Comparison of ENCODE assay signal across 2 cellular contexts in the genomic region with DNA sequence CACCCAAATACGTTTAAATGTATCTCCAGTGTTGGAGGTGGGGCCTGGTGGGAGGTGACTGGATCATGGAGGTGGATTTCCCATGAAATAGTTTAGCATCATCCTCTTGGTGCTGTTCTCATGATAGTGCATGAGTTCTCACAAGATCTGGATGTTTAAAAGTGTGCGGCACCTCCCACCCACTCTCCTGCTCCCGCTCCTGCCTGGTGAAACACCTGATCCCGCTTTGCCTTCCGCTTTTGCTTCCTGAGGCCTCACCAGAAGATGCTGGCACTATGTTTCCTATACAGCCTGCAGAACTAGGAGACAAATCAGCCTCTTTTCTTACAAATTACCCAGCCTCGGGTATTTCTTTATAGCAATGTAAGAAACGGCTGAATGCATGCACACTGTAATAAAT.
TF ChIP-seq lines count a peak whose summit lies in the region.

No MANE protein-coding gene starts in this region.

TF ChIP-seq in HCT116, 20 proteins besides CTCF, POLR2A, EP300 and RAD21:
- TF ChIP-seq EGR1 (IDR thresholded peaks at IDR 0.05; ENCODE audit: low read depth) = no peak
- TF ChIP-seq POLR2AphosphoS5 (IDR thresholded peaks at IDR 0.05; ENCODE audit: low read depth, low read length) = no peak
- TF ChIP-seq, protein P1, sequence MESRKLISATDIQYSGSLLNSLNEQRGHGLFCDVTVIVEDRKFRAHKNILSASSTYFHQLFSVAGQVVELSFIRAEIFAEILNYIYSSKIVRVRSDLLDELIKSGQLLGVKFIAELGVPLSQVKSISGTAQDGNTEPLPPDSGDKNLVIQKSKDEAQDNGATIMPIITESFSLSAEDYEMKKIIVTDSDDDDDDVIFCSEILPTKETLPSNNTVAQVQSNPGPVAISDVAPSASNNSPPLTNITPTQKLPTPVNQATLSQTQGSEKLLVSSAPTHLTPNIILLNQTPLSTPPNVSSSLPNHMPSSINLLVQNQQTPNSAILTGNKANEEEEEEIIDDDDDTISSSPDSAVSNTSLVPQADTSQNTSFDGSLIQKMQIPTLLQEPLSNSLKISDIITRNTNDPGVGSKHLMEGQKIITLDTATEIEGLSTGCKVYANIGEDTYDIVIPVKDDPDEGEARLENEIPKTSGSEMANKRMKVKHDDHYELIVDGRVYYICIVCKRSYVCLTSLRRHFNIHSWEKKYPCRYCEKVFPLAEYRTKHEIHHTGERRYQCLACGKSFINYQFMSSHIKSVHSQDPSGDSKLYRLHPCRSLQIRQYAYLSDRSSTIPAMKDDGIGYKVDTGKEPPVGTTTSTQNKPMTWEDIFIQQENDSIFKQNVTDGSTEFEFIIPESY (IDR thresholded peaks at IDR 0.05; ENCODE audit: extremely low read depth, insufficient replicate concordance, low read length) = no peak
- no peak for TF ChIP-seq CBX3 (IDR thresholded peaks at IDR 0.05; ENCODE audit: low read depth)
- no peak for TF ChIP-seq SRF (IDR thresholded peaks at IDR 0.05; ENCODE audit: low read depth)
- no peak for TF ChIP-seq ZFX (IDR thresholded peaks at IDR 0.05)
- TF ChIP-seq, protein P2, sequence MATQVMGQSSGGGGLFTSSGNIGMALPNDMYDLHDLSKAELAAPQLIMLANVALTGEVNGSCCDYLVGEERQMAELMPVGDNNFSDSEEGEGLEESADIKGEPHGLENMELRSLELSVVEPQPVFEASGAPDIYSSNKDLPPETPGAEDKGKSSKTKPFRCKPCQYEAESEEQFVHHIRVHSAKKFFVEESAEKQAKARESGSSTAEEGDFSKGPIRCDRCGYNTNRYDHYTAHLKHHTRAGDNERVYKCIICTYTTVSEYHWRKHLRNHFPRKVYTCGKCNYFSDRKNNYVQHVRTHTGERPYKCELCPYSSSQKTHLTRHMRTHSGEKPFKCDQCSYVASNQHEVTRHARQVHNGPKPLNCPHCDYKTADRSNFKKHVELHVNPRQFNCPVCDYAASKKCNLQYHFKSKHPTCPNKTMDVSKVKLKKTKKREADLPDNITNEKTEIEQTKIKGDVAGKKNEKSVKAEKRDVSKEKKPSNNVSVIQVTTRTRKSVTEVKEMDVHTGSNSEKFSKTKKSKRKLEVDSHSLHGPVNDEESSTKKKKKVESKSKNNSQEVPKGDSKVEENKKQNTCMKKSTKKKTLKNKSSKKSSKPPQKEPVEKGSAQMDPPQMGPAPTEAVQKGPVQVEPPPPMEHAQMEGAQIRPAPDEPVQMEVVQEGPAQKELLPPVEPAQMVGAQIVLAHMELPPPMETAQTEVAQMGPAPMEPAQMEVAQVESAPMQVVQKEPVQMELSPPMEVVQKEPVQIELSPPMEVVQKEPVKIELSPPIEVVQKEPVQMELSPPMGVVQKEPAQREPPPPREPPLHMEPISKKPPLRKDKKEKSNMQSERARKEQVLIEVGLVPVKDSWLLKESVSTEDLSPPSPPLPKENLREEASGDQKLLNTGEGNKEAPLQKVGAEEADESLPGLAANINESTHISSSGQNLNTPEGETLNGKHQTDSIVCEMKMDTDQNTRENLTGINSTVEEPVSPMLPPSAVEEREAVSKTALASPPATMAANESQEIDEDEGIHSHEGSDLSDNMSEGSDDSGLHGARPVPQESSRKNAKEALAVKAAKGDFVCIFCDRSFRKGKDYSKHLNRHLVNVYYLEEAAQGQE (IDR thresholded peaks at IDR 0.05; ENCODE audit: low read depth) = no peak
- no peak for TF ChIP-seq ZNF274 (IDR thresholded peaks at IDR 0.05; ENCODE audit: low read depth, low read length)
- TF ChIP-seq SIN3A (IDR thresholded peaks at IDR 0.05; ENCODE audit: low read depth) = no peak
- TF ChIP-seq SP1 (IDR thresholded peaks at IDR 0.05; ENCODE audit: low read depth) = no peak
- no peak for TF ChIP-seq TCF7L2 (IDR thresholded peaks at IDR 0.05; ENCODE audit: borderline replicate concordance, extremely low read depth, insufficient read depth, insufficient read length)
- TF ChIP-seq EZH2phosphoT487 (IDR thresholded peaks at IDR 0.05; ENCODE audit: borderline replicate concordance) = no peak
- no peak for TF ChIP-seq YY1 (IDR thresholded peaks at IDR 0.05; ENCODE audit: extremely low read depth, insufficient replicate concordance, low read depth, low read length)
- no peak for TF ChIP-seq JUND (IDR thresholded peaks at IDR 0.05)
- no peak for TF ChIP-seq FOSL1 (IDR thresholded peaks at IDR 0.05; ENCODE audit: low read depth)
- no peak for TF ChIP-seq EZH2 (IDR thresholded peaks at IDR 0.05)
- TF ChIP-seq ELF1 (IDR thresholded peaks at IDR 0.05; ENCODE audit: borderline replicate concordance, low read depth) = no peak
- TF ChIP-seq, protein P3, sequence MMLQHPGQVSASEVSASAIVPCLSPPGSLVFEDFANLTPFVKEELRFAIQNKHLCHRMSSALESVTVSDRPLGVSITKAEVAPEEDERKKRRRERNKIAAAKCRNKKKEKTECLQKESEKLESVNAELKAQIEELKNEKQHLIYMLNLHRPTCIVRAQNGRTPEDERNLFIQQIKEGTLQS (IDR thresholded peaks at IDR 0.05) = no peak
- TF ChIP-seq, protein P4, sequence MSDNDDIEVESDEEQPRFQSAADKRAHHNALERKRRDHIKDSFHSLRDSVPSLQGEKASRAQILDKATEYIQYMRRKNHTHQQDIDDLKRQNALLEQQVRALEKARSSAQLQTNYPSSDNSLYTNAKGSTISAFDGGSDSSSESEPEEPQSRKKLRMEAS (IDR thresholded peaks at IDR 0.05) = no peak

TF ChIP-seq in H1, 55 proteins besides CTCF, POLR2A, EP300 and RAD21:
- TF ChIP-seq ZNF274 (IDR thresholded peaks at IDR 0.05; ENCODE audit: borderline replicate concordance, extremely low read depth, low read length) = no peak
- no peak for TF ChIP-seq CHD2 (IDR thresholded peaks at IDR 0.05; ENCODE audit: low read length)
- no peak for TF ChIP-seq CHD1 (IDR thresholded peaks at IDR 0.05; ENCODE audit: low read depth, low read length)
- TF ChIP-seq SAP30 (IDR thresholded peaks at IDR 0.05; ENCODE audit: insufficient read depth, insufficient replicate concordance, low read length) = no peak
- TF ChIP-seq, protein P5, sequence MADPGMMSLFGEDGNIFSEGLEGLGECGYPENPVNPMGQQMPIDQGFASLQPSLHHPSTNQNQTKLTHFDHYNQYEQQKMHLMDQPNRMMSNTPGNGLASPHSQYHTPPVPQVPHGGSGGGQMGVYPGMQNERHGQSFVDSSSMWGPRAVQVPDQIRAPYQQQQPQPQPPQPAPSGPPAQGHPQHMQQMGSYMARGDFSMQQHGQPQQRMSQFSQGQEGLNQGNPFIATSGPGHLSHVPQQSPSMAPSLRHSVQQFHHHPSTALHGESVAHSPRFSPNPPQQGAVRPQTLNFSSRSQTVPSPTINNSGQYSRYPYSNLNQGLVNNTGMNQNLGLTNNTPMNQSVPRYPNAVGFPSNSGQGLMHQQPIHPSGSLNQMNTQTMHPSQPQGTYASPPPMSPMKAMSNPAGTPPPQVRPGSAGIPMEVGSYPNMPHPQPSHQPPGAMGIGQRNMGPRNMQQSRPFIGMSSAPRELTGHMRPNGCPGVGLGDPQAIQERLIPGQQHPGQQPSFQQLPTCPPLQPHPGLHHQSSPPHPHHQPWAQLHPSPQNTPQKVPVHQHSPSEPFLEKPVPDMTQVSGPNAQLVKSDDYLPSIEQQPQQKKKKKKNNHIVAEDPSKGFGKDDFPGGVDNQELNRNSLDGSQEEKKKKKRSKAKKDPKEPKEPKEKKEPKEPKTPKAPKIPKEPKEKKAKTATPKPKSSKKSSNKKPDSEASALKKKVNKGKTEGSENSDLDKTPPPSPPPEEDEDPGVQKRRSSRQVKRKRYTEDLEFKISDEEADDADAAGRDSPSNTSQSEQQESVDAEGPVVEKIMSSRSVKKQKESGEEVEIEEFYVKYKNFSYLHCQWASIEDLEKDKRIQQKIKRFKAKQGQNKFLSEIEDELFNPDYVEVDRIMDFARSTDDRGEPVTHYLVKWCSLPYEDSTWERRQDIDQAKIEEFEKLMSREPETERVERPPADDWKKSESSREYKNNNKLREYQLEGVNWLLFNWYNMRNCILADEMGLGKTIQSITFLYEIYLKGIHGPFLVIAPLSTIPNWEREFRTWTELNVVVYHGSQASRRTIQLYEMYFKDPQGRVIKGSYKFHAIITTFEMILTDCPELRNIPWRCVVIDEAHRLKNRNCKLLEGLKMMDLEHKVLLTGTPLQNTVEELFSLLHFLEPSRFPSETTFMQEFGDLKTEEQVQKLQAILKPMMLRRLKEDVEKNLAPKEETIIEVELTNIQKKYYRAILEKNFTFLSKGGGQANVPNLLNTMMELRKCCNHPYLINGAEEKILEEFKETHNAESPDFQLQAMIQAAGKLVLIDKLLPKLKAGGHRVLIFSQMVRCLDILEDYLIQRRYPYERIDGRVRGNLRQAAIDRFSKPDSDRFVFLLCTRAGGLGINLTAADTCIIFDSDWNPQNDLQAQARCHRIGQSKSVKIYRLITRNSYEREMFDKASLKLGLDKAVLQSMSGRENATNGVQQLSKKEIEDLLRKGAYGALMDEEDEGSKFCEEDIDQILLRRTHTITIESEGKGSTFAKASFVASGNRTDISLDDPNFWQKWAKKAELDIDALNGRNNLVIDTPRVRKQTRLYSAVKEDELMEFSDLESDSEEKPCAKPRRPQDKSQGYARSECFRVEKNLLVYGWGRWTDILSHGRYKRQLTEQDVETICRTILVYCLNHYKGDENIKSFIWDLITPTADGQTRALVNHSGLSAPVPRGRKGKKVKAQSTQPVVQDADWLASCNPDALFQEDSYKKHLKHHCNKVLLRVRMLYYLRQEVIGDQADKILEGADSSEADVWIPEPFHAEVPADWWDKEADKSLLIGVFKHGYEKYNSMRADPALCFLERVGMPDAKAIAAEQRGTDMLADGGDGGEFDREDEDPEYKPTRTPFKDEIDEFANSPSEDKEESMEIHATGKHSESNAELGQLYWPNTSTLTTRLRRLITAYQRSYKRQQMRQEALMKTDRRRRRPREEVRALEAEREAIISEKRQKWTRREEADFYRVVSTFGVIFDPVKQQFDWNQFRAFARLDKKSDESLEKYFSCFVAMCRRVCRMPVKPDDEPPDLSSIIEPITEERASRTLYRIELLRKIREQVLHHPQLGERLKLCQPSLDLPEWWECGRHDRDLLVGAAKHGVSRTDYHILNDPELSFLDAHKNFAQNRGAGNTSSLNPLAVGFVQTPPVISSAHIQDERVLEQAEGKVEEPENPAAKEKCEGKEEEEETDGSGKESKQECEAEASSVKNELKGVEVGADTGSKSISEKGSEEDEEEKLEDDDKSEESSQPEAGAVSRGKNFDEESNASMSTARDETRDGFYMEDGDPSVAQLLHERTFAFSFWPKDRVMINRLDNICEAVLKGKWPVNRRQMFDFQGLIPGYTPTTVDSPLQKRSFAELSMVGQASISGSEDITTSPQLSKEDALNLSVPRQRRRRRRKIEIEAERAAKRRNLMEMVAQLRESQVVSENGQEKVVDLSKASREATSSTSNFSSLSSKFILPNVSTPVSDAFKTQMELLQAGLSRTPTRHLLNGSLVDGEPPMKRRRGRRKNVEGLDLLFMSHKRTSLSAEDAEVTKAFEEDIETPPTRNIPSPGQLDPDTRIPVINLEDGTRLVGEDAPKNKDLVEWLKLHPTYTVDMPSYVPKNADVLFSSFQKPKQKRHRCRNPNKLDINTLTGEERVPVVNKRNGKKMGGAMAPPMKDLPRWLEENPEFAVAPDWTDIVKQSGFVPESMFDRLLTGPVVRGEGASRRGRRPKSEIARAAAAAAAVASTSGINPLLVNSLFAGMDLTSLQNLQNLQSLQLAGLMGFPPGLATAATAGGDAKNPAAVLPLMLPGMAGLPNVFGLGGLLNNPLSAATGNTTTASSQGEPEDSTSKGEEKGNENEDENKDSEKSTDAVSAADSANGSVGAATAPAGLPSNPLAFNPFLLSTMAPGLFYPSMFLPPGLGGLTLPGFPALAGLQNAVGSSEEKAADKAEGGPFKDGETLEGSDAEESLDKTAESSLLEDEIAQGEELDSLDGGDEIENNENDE (IDR thresholded peaks at IDR 0.05; ENCODE audit: insufficient replicate concordance, low read length) = no peak
- no peak for TF ChIP-seq CEBPB (IDR thresholded peaks at IDR 0.05; ENCODE audit: low read depth, low read length)
- TF ChIP-seq SP2 (IDR thresholded peaks at IDR 0.05; ENCODE audit: low read length) = no peak
- no peak for TF ChIP-seq FOSL1 (IDR thresholded peaks at IDR 0.05; ENCODE audit: insufficient read depth, low read depth, low read length)
- TF ChIP-seq HDAC6 (IDR thresholded peaks at IDR 0.05; ENCODE audit: low read depth, low read length) = no peak
- TF ChIP-seq CBX5 (IDR thresholded peaks at IDR 0.05; ENCODE audit: low read depth, low read length) = no peak
- no peak for TF ChIP-seq TAF7 (optimal IDR thresholded peaks at IDR 0.05; ENCODE audit: borderline replicate concordance, low read depth, low read length)
- TF ChIP-seq TBP (IDR thresholded peaks at IDR 0.05; ENCODE audit: low read depth, low read length) = no peak
- TF ChIP-seq MAFK (IDR thresholded peaks at IDR 0.05; ENCODE audit: low read depth, low read length) = no peak
- TF ChIP-seq POU5F1 (IDR thresholded peaks at IDR 0.05; ENCODE audit: low read depth, low read length) = no peak
- TF ChIP-seq, protein P6, sequence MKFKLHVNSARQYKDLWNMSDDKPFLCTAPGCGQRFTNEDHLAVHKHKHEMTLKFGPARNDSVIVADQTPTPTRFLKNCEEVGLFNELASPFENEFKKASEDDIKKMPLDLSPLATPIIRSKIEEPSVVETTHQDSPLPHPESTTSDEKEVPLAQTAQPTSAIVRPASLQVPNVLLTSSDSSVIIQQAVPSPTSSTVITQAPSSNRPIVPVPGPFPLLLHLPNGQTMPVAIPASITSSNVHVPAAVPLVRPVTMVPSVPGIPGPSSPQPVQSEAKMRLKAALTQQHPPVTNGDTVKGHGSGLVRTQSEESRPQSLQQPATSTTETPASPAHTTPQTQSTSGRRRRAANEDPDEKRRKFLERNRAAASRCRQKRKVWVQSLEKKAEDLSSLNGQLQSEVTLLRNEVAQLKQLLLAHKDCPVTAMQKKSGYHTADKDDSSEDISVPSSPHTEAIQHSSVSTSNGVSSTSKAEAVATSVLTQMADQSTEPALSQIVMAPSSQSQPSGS (IDR thresholded peaks at IDR 0.05; ENCODE audit: low read length) = no peak
- no peak for TF ChIP-seq TAF1 (IDR thresholded peaks at IDR 0.05; ENCODE audit: low read depth, low read length)
- TF ChIP-seq TCF12 (IDR thresholded peaks at IDR 0.05; ENCODE audit: low read depth, low read length) = no peak
- no peak for TF ChIP-seq SIRT6 (IDR thresholded peaks at IDR 0.05; ENCODE audit: low read length)
